16 cellular contexts compared by ENCODE assay signal in the genomic region with DNA sequence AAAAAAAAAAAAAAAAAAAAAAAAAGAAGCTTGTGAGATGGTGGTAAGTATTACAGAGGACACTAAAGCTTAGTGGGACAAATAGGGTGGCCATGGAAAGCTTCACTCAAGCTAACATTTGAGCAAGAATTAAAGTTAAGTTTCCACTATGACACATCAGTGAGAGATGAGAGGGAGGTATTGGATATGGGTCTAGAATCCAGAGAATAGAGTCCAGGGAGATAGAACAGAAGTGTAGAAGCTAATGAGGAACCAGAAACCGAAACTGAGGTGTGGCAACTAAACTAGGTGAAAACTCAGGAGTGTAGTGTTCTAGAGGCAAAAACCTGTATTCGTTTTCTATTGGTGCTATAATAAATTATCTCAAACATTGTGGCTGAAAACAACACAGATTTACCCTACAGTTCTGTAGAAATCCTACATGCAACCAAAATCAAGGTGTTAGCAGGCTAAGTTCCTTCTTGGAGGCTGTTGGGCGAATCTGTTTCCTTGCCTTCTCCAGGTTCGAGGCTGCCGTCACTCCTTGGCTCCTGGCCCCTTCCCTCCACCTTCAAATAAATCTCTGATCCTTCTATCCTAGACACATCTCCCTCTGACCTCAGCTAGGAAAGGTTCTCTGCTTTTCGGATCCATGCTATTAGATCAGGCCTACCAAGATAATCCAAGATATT. TPM values are rescaled to one million over a fixed set of nuclear protein-coding genes. Genes with fewer than 3 reads are reported as not detected.
DNase-seq lines count a peak whose midpoint lies in the region; ATAC-seq and TF ChIP-seq lines count a peak whose summit lies in the region.
"Had no signal": no experiment of that assay in that cellular context is flagged by ENCODE, and none has a peak within 500 bp of the region (broad histone marks: within the 10 kb centered on the region; RNA-seq: fewer than 3 reads in every experiment).

No MANE protein-coding gene starts in this region.

- H3K36me3 ChIP-seq in osteoblast (ENCODE audit: insufficient read depth, low read length) (peaks cover 24% of the 10 kb centered on the region), gastrocnemius medialis (peaks cover 0 to 14% of the 10 kb centered on the region in 2 donors)

- H3K27ac ChIP-seq in osteoblast (ENCODE audit: low read depth, low read length) (no peak overlapping the region), gastrocnemius medialis (no peak overlapping the region)
- H3K27ac ChIP-seq: KMS-11, vagina had no signal

- no peak for DNase-seq in natural killer cell
- no peak for DNase-seq in natural killer cell treated with Interleukin-12 subunit alpha and Interleukin-12 subunit beta and Interleukin-15 and Interleukin-18, amount 100 ng/mL, for 72 hours (ENCODE audit: low spot score)
- peak; percentile 23 to 72 for DNase-seq in NOMO-1 (lab: John Stamatoyannopoulos, UW; ENCODE audit: unreplicated experiment in 2 of 2)
- no peak for DNase-seq in central memory CD8-positive, alpha-beta T cell (ENCODE audit: low spot score in 2 of 2)
- DNase-seq in osteoblast (ENCODE audit: insufficient read length, low spot score, missing footprints) = no peak
- no peak for DNase-seq in gastrocnemius medialis
- no peak for DNase-seq in occipital lobe (lab: John Stamatoyannopoulos, UW)
- DNase-seq: activated CD8-positive, alpha-beta memory T cell treated with anti-CD3 and anti-CD28 coated beads for 24 hours; activated gamma-delta T cell; effector memory CD4-positive, alpha-beta T cell; GDM1; NCI-H1436; posterior cingulate gyrus; SW 1271 had no signal

- no peak overlapping the region for H3K4me2 ChIP-seq in osteoblast (ENCODE audit: insufficient read depth, low read length)
- H3K4me2 ChIP-seq: KMS-11 had no signal

- H3K27me3 Mint-ChIP-seq in natural killer cell (ENCODE audit: low read depth in 2 of 2) = no peaks in the 10 kb centered on the region
- no peaks in the 10 kb centered on the region for H3K27me3 Mint-ChIP-seq in natural killer cell treated with Interleukin-12 subunit alpha and Interleukin-12 subunit beta and Interleukin-15 and Interleukin-18, amount 100 ng/mL, for 72 hours
- no peaks in the 10 kb centered on the region for H3K27me3 Mint-ChIP-seq in central memory CD8-positive, alpha-beta T cell

- H3K4me1 ChIP-seq in osteoblast (ENCODE audit: insufficient read depth, low read length) (peaks cover 9% of the 10 kb centered on the region), gastrocnemius medialis (no peaks in the 10 kb centered on the region)
- H3K4me1 ChIP-seq: vagina had no signal

- ATAC-seq in natural killer cell (no peak), gastrocnemius medialis (no peak)
- ATAC-seq in natural killer cell treated with Interleukin-12 subunit alpha and Interleukin-12 subunit beta and Interleukin-15 and Interleukin-18, amount 100 ng/mL, for 72 hours = no peak
- ATAC-seq in central memory CD8-positive, alpha-beta T cell (replicated peaks; ENCODE audit: extremely low read depth, poor library complexity, severe bottlenecking) = no peak

- no peak for TF ChIP-seq CTCF in natural killer cell (IDR thresholded peaks at IDR 0.05)
- no peak for TF ChIP-seq CTCF in osteoblast (IDR thresholded peaks at IDR 0.05; ENCODE audit: extremely low read depth, low read depth, low read length)
- TF ChIP-seq CTCF in gastrocnemius medialis (IDR thresholded peaks at IDR 0.05 in 4 of 5, conservative IDR thresholded peaks at IDR 0.05 in 1 of 5) = no peak

- peaks cover 50 to 60% of the 10 kb centered on the region in 2 donors for H3K4me1 Mint-ChIP-seq in natural killer cell
- peaks cover 53% of the 10 kb centered on the region in 2 donors for H3K4me1 Mint-ChIP-seq in natural killer cell treated with Interleukin-12 subunit alpha and Interleukin-12 subunit beta and Interleukin-15 and Interleukin-18, amount 100 ng/mL, for 72 hours (ENCODE audit: low read depth in 2 of 2)
- H3K4me1 Mint-ChIP-seq in central memory CD8-positive, alpha-beta T cell = peaks cover 55% of the 10 kb centered on the region

- H3K4me3 Mint-ChIP-seq in natural killer cell = no peak overlapping the region
- no peak overlapping the region for H3K4me3 Mint-ChIP-seq in natural killer cell treated with Interleukin-12 subunit alpha and Interleukin-12 subunit beta and Interleukin-15 and Interleukin-18, amount 100 ng/mL, for 72 hours
- no peak overlapping the region for H3K4me3 Mint-ChIP-seq in central memory CD8-positive, alpha-beta T cell

- TF ChIP-seq POLR2A in gastrocnemius medialis (IDR thresholded peaks at IDR 0.05) = no peak

- no peak overlapping the region for H2AFZ ChIP-seq in osteoblast (ENCODE audit: low read length)

- intact Hi-C loops in natural killer cell (cut with micrococcal nuclease) (no loop called here), gastrocnemius medialis (cut with DNase I; ENCODE audit: low total_unique reads) (loop anchor here (10.0 kb wide), 1 partner anchor 87 kb away; a partner anchor contains a TSS)

- H3K36me3 Mint-ChIP-seq in natural killer cell = no peaks in the 10 kb centered on the region
- H3K36me3 Mint-ChIP-seq in natural killer cell treated with Interleukin-12 subunit alpha and Interleukin-12 subunit beta and Interleukin-15 and Interleukin-18, amount 100 ng/mL, for 72 hours = peaks cover 18% of the 10 kb centered on the region
- H3K36me3 Mint-ChIP-seq in central memory CD8-positive, alpha-beta T cell (ENCODE audit: insufficient read depth) = peaks cover 23% of the 10 kb centered on the region

- in situ Hi-C loops in gastrocnemius medialis (cut with MboI; ENCODE audit: low sequenced_read_pairs in 4 of 4) = no loop called here

- H3K79me2 ChIP-seq in osteoblast (ENCODE audit: insufficient read depth, low read length) = no peaks in the 10 kb centered on the region

- H3K9me3 Mint-ChIP-seq in natural killer cell = no peaks in the 10 kb centered on the region
- H3K9me3 Mint-ChIP-seq in natural killer cell treated with Interleukin-12 subunit alpha and Interleukin-12 subunit beta and Interleukin-15 and Interleukin-18, amount 100 ng/mL, for 72 hours = peaks cover 2% of the 10 kb centered on the region
- H3K9me3 Mint-ChIP-seq in central memory CD8-positive, alpha-beta T cell = no peaks in the 10 kb centered on the region

- H3K4me3 ChIP-seq in osteoblast (ENCODE audit: insufficient read depth, low read length) = no peak overlapping the region
- no peak overlapping the region for H3K4me3 ChIP-seq in gastrocnemius medialis
- H3K4me3 ChIP-seq: vagina had no signal

- H4K20me1 ChIP-seq in osteoblast (ENCODE audit: insufficient read depth, low read length) = peaks cover 12% of the 10 kb centered on the region

- H3K9me3 ChIP-seq in osteoblast (ENCODE audit: low read depth, low read length) (no peaks in the 10 kb centered on the region), gastrocnemius medialis (no peaks in the 10 kb centered on the region)
- H3K9me3 ChIP-seq: vagina had no signal

- H3K27me3 ChIP-seq in osteoblast (ENCODE audit: insufficient read depth, low read length) (no peaks in the 10 kb centered on the region), gastrocnemius medialis (no peaks in the 10 kb centered on the region)
- H3K27me3 ChIP-seq: vagina had no signal

- H3K27ac Mint-ChIP-seq in natural killer cell = peak overlapping the region; percentile 3 to 81
- no peak overlapping the region for H3K27ac Mint-ChIP-seq in natural killer cell treated with Interleukin-12 subunit alpha and Interleukin-12 subunit beta and Interleukin-15 and Interleukin-18, amount 100 ng/mL, for 72 hours
- H3K27ac Mint-ChIP-seq in central memory CD8-positive, alpha-beta T cell (ENCODE audit: low read depth) = peak overlapping the region; percentile 78

RNA-seq across cellular contexts. Expression of a gene that starts 36.2 kb away (rescaled TPM):
- total RNA-seq in natural killer cell = 100 to 1,000 TPM; 435 to 527 (median 443) TPM
- 100 to 1,000 TPM; 409 to 770 TPM for total RNA-seq in natural killer cell treated with Interleukin-12 subunit alpha and Interleukin-12 subunit beta and Interleukin-15 and Interleukin-18, amount 100 ng/mL, for 72 hours
- total RNA-seq in osteoblast = 539 and 568 TPM in 2 replicates
- 100 to 1,000 TPM; 294 to 522 (median 353) TPM for total RNA-seq in gastrocnemius medialis
- 551 TPM for total RNA-seq in occipital lobe

Comparison
In these comparisons a context has a peak if more than half of its experiments do, and no peak if none do; other contexts are left out.
1. H3K27ac Mint-ChIP-seq: peak in natural killer cell (2 of 2) and central memory CD8-positive, alpha-beta T cell (single experiment); none in natural killer cell treated with Interleukin-12 subunit alpha and Interleukin-12 subunit beta and Interleukin-15 and Interleukin-18, amount 100 ng/mL, for 72 hours (0 of 2).
2. DNase-seq: peak in NOMO-1 (2 of 2); none in natural killer cell (single experiment), natural killer cell treated with Interleukin-12 subunit alpha and Interleukin-12 subunit beta and Interleukin-15 and Interleukin-18, amount 100 ng/mL, for 72 hours (single experiment), central memory CD8-positive, alpha-beta T cell (0 of 2), osteoblast (single experiment), gastrocnemius medialis (0 of 2) and occipital lobe (single experiment).